Comparison of ENCODE assay signal across 10 cellular contexts in the genomic region with DNA sequence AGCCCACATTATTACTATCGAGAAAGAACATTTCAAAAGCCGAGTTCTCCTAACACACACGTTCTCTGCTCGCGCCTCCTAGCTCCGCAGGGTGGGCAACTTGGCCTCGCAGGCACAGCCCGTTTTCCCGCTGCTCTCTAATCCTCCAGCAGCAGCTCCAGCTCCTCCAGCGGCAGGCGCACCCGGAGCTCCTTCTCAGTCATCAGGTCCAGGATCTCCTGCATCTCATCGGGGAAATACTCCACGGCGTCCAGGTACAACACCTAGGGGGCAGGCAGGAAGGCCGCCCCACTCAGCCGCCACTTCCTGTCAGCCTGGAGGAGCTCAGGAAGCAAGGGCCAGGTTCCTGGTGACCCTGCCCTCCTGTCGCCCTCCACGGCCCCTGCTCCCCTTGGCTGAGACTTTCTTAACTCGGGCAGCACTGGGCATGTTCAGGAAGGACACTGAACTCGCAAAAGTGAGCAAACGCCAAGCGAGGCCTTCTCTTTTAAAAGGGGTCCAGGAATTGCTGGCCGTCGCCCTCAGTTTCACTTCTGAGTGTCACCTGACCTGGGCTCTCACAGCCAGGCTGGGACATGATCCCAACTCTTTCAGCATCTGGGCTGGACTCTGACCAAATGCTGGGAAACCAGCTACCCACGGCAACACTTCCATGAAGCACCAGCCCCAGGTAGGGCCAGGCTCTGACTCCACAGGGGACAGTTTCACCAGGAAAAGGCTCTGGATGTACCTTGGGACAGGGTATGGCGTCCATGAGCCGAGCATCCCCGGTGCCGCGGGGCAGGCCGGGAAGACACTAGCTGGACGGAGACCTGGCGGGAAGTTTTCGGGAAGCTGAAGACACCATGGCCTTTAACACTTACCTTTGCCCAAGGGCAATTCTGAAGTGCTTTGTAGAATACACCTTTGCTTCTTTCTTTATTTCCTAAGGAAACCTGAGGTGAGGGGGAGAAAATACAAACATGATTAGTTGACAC.
"Had no signal": no experiment of that assay in that cellular context is flagged by ENCODE, and none has a peak within 500 bp of the region (broad histone marks: within the 10 kb centered on the region; RNA-seq: fewer than 3 reads in every experiment).

No MANE protein-coding gene starts in this region.

- H3K27ac Mint-ChIP-seq: activated CD8-positive, alpha-beta memory T cell treated with anti-CD3 and anti-CD28 coated beads, Interleukin-2, amount 10 ng/mL, durations not matched to agents 7 days and 5 days; natural killer cell had no signal

- H3K36me3 ChIP-seq: ovary had no signal

- H3K36me3 Mint-ChIP-seq: natural killer cell had no signal

- H3K27me3 Mint-ChIP-seq: activated CD8-positive, alpha-beta memory T cell treated with anti-CD3 and anti-CD28 coated beads, Interleukin-2, amount 10 ng/mL, durations not matched to agents 7 days and 5 days had no signal

- H3K9me3 Mint-ChIP-seq: natural killer cell had no signal

- H3K4me1 ChIP-seq: transverse colon had no signal

- H3K9me3 ChIP-seq: ovary, transverse colon had no signal

- H3K4me3 ChIP-seq: cardiac muscle cell, ovary, transverse colon had no signal

- H3K27ac ChIP-seq: cardiac muscle cell, ovary, transverse colon had no signal

- H3K27me3 ChIP-seq: cardiac muscle cell, ovary, transverse colon had no signal

- ATAC-seq: activated CD8-positive, alpha-beta memory T cell treated with anti-CD3 and anti-CD28 coated beads, Interleukin-2, amount 10 ng/mL, durations not matched to agents 7 days and 5 days; natural killer cell had no signal

- DNase-seq: activated CD4-positive, alpha-beta T cell treated with anti-CD3 and anti-CD28 coated beads, Interleukin-2, amount 50 U/mL, for 1 hour; activated CD8-positive, alpha-beta memory T cell treated with anti-CD3 and anti-CD28 coated beads, Interleukin-2, amount 10 ng/mL, durations not matched to agents 7 days and 5 days; cortex of kidney; effector CD8-positive, alpha-beta T cell; kidney glomerular epithelial cell; natural killer cell; ovary; SHP77; transverse colon had no signal

- H3K4me3 Mint-ChIP-seq: activated CD8-positive, alpha-beta memory T cell treated with anti-CD3 and anti-CD28 coated beads, Interleukin-2, amount 10 ng/mL, durations not matched to agents 7 days and 5 days; natural killer cell had no signal
